In the genomic region with DNA sequence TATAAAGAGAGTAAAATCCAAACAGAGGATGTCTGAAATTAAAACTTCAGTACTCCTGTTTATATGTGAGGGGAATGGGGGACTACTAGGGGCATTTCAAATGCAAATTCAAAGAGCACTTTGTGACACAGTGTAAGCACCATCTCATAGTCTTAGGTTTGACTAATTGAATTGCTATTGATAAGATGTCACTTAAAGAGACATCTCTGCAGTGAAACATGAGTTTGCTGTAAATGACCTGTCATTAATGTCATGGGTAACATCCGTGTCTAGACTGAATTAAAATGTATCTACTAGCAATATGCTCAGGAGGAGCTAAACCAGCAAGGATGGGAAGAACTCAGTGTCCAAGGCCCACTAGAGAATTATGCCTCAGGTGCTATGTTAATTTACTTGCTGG, we compare ENCODE assay signal across 34 cellular contexts.
"Had no signal": no experiment of that assay in that cellular context is flagged by ENCODE, and none has a peak within 500 bp of the region (broad histone marks: within the 10 kb centered on the region; RNA-seq: fewer than 3 reads in every experiment).

No MANE protein-coding gene starts in this region.

- H3K4me3 ChIP-seq: MG63 had no signal

- H3K27me3 ChIP-seq: MG63 had no signal

- H3K9me3 ChIP-seq: MG63 had no signal

- H3K36me3 ChIP-seq: MG63 had no signal

- DNase-seq: Karpas-422, MG63, MM.1S, MV-4-11, NCI-H1048, NCI-H1092, NCI-H1092 treated with DMSO at 0.1 percent for 48 hours, NCI-H1105, NCI-H1105 treated with DMSO at 0.1 percent for 48 hours, NCI-H1417 treated with DMSO at 0.1 percent for 48 hours, NCI-H1436, NCI-H1436 treated with DMSO at 0.1 percent for 48 hours, NCI-H146, NCI-H1694, NCI-H1694 treated with DMSO at 0.1 percent for 48 hours, NCI-H187, NCI-H187 treated with DMSO at 0.1 percent for 48 hours, NCI-H1930, NCI-H2029, NCI-H2029 treated with DMSO at 0.1 percent for 48 hours, NCI-H2081, NCI-H2081 treated with DMSO at 0.1 percent for 48 hours, NCI-H2107, NCI-H2171, NCI-H2171 treated with DMSO at 0.1 percent for 48 hours, NCI-H2227 treated with DMSO at 0.1 percent for 48 hours, NCI-H226, NCI-H345, NCI-H446, NCI-H446 treated with DMSO at 0.1 percent for 48 hours, NCI-H510A, NCI-H510A treated with DMSO at 0.1 percent for 48 hours, NCI-H524, NCI-H524 treated with DMSO at 0.1 percent for 48 hours had no signal
